Comparison of ENCODE assay signal across 1 cellular context in genomic region chr19:10555613-10555979, GRCh38.
TF ChIP-seq lines count a peak whose summit lies in the region.

No MANE protein-coding gene starts in this region.

TF ChIP-seq in GM23338, 12 proteins besides CTCF, POLR2A, EP300 and RAD21:
- TF ChIP-seq EZH2 (IDR thresholded peaks at IDR 0.05; ENCODE audit: low read depth, unreplicated experiment) (no peak), EZH2phosphoT487 (IDR thresholded peaks at IDR 0.05; ENCODE audit: unreplicated experiment) (no peak), STAT1 (IDR thresholded peaks at IDR 0.05; ENCODE audit: unreplicated experiment) (no peak), ZNF114 (CRISPR knock-in tag; IDR thresholded peaks at IDR 0.05) (no peak), ZNF331 (CRISPR knock-in tag; IDR thresholded peaks at IDR 0.05; ENCODE audit: low read depth) (no peak), POLR2AphosphoS5 (IDR thresholded peaks at IDR 0.05; ENCODE audit: low read depth) (no peak), NANOG (IDR thresholded peaks at IDR 0.05; ENCODE audit: borderline replicate concordance) (no peak)
TF ChIP-seq in GM23338: peak in this region for 0.
